In the genomic region with DNA sequence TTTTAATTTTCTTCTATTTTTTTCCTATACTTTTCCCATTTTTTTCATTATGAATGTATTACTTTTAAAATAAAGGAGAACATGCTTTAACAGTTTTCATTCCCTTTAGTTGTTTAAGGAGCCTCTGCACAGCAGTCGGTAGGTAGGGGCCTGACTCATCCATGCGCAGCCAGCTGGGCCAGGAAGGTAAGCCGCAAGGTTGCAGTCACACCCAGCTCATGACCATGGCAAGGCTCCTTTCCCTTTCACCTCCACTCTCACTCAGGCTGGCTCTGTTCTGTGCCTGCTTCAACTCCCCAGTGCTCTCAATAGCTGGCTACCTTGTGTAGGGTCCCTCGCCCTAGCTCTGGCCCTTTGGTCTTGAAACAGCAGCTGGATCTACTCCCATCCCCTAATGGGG, we compare ENCODE assay signal across 15 cellular contexts. TPM values are rescaled to one million over a fixed set of nuclear protein-coding genes. Genes with fewer than 3 reads are reported as not detected.
"Had no signal": no experiment of that assay in that cellular context is flagged by ENCODE, and none has a peak within 500 bp of the region (broad histone marks: within the 10 kb centered on the region; RNA-seq: fewer than 3 reads in every experiment).

No MANE protein-coding gene starts in this region.

- H3K36me3 ChIP-seq: thoracic aorta, vagina had no signal

- H3K4me1 Mint-ChIP-seq: stimulated activated naive CD8-positive, alpha-beta T cell treated with anti-CD3 and anti-CD28 coated beads, Interleukin-15, amount 100 ng/mL, for 72 hours had no signal

- H3K27ac ChIP-seq: vagina had no signal

- H3K4me1 ChIP-seq: vagina had no signal

- H3K27me3 ChIP-seq: vagina had no signal

- H3K36me3 Mint-ChIP-seq: activated CD4-positive, alpha-beta memory T cell treated with anti-CD3 and anti-CD28 coated beads for 36 hours; activated naive CD8-positive, alpha-beta T cell had no signal

- H3K27ac Mint-ChIP-seq: activated CD4-positive, alpha-beta memory T cell treated with anti-CD3 and anti-CD28 coated beads for 36 hours; activated naive CD8-positive, alpha-beta T cell; stimulated activated naive CD8-positive, alpha-beta T cell treated with anti-CD3 and anti-CD28 coated beads, Interleukin-15, amount 100 ng/mL, for 72 hours; T-helper 2 cell treated with Interferon-gamma antibody and Interleukin-4, amounts not matched to agents 5 μg/mL and 100 μg/mL, for 36 hours had no signal

- H3K9me3 ChIP-seq: thoracic aorta, vagina had no signal

- H3K4me3 ChIP-seq: thoracic aorta, vagina had no signal

- DNase-seq: activated CD4-positive, alpha-beta memory T cell treated with anti-CD3 and anti-CD28 coated beads for 36 hours; activated CD4-positive, CD25-positive, alpha-beta regulatory T cell treated with anti-CD3 and anti-CD28 coated beads, Interleukin-2, amount 50 U/mL, for 72 hours; activated gamma-delta T cell; activated T-cell treated with anti-CD3 and anti-CD28 coated beads, Interleukin-2, amount 50 U/mL, for 48 hours; hypothalamus; left cardiac atrium; stimulated activated CD4-positive, alpha-beta T cell treated with anti-CD3 and anti-CD28 coated beads, Interleukin-4, amount 100 ng/mL, for 1 hour; stimulated activated CD8-positive, alpha-beta memory T cell treated with anti-CD3 and anti-CD28 coated beads, Interleukin-4, amount 100 ng/mL, for 48 hours; stimulated activated naive CD8-positive, alpha-beta T cell treated with anti-CD3 and anti-CD28 coated beads, Interleukin-15, amount 100 ng/mL, for 72 hours had no signal

- H3K9me3 Mint-ChIP-seq: activated CD4-positive, alpha-beta memory T cell treated with anti-CD3 and anti-CD28 coated beads for 36 hours; stimulated activated naive CD8-positive, alpha-beta T cell treated with anti-CD3 and anti-CD28 coated beads, Interleukin-15, amount 100 ng/mL, for 72 hours; T-helper 2 cell treated with Interferon-gamma antibody and Interleukin-4, amounts not matched to agents 5 μg/mL and 100 μg/mL, for 36 hours had no signal

- H3K4me3 Mint-ChIP-seq: activated CD4-positive, alpha-beta memory T cell treated with anti-CD3 and anti-CD28 coated beads for 36 hours; activated naive CD8-positive, alpha-beta T cell; stimulated activated naive CD8-positive, alpha-beta T cell treated with anti-CD3 and anti-CD28 coated beads, Interleukin-15, amount 100 ng/mL, for 72 hours; T-helper 2 cell treated with Interferon-gamma antibody and Interleukin-4, amounts not matched to agents 5 μg/mL and 100 μg/mL, for 36 hours had no signal

- ATAC-seq: stimulated activated naive CD8-positive, alpha-beta T cell treated with anti-CD3 and anti-CD28 coated beads, Interleukin-15, amount 100 ng/mL, for 72 hours had no signal

RNA-seq across cellular contexts. Expression of gene ANKRD34C, which starts 17.4 kb away (rescaled TPM):
- total RNA-seq: activated CD4-positive, alpha-beta memory T cell treated with anti-CD3 and anti-CD28 coated beads for 36 hours; pulmonary artery endothelial cell; thoracic aorta had no signal
- polyA plus RNA-seq: neural cell had no signal
